Comparison of ENCODE assay signal across 1 cellular context in the genomic region with DNA sequence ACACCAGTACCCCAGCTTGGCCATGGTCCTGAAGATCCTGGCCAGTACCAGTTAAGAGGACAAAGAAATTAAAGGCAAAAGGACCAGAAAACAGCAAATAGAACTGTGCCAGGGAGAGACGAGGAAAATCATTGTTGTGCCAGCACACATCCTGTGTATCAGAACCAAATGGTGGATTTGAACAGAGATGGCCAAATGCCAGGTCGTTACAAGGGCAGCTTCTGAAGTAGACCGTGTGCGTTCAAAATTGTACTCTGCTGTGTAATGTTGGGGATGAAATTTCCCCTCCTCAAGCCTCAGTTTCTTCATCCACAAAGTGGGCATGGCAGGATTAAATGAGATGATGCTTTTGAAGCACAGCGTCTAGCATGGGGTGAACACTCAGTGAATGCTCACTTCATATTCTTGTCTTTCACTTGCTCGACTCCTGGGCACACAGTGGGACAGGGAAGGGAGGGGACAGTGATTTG.
TF ChIP-seq lines count a peak whose summit lies in the region.

No MANE protein-coding gene starts in this region.

TF ChIP-seq in HepG2, 621 proteins besides CTCF, POLR2A, EP300 and RAD21 (continued from another document and continues in another):
- TF ChIP-seq, protein P1, sequence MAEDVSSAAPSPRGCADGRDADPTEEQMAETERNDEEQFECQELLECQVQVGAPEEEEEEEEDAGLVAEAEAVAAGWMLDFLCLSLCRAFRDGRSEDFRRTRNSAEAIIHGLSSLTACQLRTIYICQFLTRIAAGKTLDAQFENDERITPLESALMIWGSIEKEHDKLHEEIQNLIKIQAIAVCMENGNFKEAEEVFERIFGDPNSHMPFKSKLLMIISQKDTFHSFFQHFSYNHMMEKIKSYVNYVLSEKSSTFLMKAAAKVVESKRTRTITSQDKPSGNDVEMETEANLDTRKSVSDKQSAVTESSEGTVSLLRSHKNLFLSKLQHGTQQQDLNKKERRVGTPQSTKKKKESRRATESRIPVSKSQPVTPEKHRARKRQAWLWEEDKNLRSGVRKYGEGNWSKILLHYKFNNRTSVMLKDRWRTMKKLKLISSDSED (CRISPR knock-in tag; IDR thresholded peaks at IDR 0.05) = no peak
- TF ChIP-seq ATF7 (IDR thresholded peaks at IDR 0.05) = no peak
- no peak for TF ChIP-seq ATF7 (CRISPR knock-in tag; IDR thresholded peaks at IDR 0.05)
- TF ChIP-seq ZNF788 (CRISPR knock-in tag; IDR thresholded peaks at IDR 0.05; ENCODE audit: borderline replicate concordance) = no peak
- TF ChIP-seq, protein P2, sequence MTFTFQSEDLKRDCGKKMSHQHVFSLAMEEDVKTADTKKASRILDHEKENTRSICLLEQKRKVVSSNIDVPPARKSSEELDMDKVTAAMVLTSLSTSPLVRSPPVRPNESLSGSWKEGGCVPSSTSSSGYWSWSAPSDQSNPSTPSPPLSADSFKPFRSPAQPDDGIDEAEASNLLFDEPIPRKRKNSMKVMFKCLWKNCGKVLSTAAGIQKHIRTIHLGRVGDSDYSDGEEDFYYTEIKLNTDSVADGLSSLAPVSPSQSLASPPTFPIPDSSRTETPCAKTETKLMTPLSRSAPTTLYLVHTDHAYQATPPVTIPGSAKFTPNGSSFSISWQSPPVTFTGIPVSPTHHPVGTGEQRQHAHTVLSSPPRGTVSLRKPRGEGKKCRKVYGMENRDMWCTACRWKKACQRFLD (CRISPR knock-in tag; IDR thresholded peaks at IDR 0.05; ENCODE audit: borderline replicate concordance) = no peak
- no peak for TF ChIP-seq ZNF263 (CRISPR knock-in tag; IDR thresholded peaks at IDR 0.05)
- TF ChIP-seq ZBTB7A (CRISPR knock-in tag; IDR thresholded peaks at IDR 0.05) = no peak
- TF ChIP-seq ZNF75D (CRISPR knock-in tag; IDR thresholded peaks at IDR 0.05; ENCODE audit: borderline replicate concordance) = no peak
- TF ChIP-seq ZNF572 (CRISPR knock-in tag; IDR thresholded peaks at IDR 0.05) = no peak
- no peak for TF ChIP-seq ZNF816 (CRISPR knock-in tag; IDR thresholded peaks at IDR 0.05; ENCODE audit: borderline replicate concordance)
- TF ChIP-seq, protein P3, sequence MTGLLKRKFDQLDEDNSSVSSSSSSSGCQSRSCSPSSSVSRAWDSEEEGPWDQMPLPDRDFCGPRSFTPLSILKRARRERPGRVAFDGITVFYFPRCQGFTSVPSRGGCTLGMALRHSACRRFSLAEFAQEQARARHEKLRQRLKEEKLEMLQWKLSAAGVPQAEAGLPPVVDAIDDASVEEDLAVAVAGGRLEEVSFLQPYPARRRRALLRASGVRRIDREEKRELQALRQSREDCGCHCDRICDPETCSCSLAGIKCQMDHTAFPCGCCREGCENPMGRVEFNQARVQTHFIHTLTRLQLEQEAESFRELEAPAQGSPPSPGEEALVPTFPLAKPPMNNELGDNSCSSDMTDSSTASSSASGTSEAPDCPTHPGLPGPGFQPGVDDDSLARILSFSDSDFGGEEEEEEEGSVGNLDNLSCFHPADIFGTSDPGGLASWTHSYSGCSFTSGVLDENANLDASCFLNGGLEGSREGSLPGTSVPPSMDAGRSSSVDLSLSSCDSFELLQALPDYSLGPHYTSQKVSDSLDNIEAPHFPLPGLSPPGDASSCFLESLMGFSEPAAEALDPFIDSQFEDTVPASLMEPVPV (CRISPR knock-in tag; IDR thresholded peaks at IDR 0.05) = no peak
- TF ChIP-seq, protein P4, sequence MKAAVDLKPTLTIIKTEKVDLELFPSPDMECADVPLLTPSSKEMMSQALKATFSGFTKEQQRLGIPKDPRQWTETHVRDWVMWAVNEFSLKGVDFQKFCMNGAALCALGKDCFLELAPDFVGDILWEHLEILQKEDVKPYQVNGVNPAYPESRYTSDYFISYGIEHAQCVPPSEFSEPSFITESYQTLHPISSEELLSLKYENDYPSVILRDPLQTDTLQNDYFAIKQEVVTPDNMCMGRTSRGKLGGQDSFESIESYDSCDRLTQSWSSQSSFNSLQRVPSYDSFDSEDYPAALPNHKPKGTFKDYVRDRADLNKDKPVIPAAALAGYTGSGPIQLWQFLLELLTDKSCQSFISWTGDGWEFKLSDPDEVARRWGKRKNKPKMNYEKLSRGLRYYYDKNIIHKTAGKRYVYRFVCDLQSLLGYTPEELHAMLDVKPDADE (CRISPR knock-in tag; IDR thresholded peaks at IDR 0.05) = no peak
- TF ChIP-seq, protein P5, sequence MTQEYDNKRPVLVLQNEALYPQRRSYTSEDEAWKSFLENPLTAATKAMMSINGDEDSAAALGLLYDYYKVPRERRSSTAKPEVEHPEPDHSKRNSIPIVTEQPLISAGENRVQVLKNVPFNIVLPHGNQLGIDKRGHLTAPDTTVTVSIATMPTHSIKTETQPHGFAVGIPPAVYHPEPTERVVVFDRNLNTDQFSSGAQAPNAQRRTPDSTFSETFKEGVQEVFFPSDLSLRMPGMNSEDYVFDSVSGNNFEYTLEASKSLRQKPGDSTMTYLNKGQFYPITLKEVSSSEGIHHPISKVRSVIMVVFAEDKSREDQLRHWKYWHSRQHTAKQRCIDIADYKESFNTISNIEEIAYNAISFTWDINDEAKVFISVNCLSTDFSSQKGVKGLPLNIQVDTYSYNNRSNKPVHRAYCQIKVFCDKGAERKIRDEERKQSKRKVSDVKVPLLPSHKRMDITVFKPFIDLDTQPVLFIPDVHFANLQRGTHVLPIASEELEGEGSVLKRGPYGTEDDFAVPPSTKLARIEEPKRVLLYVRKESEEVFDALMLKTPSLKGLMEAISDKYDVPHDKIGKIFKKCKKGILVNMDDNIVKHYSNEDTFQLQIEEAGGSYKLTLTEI (CRISPR knock-in tag; conservative IDR thresholded peaks at IDR 0.05) = no peak
- no peak for TF ChIP-seq PTBP1 (IDR thresholded peaks at IDR 0.05; ENCODE audit: low read depth, low read length, poor library complexity, severe bottlenecking)
- TF ChIP-seq SRSF9 (IDR thresholded peaks at IDR 0.05; ENCODE audit: borderline replicate concordance, insufficient read depth, low read depth, low read length, poor library complexity, severe bottlenecking) = no peak
- TF ChIP-seq, protein P6, sequence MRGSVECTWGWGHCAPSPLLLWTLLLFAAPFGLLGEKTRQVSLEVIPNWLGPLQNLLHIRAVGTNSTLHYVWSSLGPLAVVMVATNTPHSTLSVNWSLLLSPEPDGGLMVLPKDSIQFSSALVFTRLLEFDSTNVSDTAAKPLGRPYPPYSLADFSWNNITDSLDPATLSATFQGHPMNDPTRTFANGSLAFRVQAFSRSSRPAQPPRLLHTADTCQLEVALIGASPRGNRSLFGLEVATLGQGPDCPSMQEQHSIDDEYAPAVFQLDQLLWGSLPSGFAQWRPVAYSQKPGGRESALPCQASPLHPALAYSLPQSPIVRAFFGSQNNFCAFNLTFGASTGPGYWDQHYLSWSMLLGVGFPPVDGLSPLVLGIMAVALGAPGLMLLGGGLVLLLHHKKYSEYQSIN (CRISPR knock-in tag; IDR thresholded peaks at IDR 0.05; ENCODE audit: borderline replicate concordance) = no peak
- no peak for TF ChIP-seq CENPX (CRISPR knock-in tag; IDR thresholded peaks at IDR 0.05)
- TF ChIP-seq ZNF720 (CRISPR knock-in tag; IDR thresholded peaks at IDR 0.05) = no peak
- TF ChIP-seq, protein P7, sequence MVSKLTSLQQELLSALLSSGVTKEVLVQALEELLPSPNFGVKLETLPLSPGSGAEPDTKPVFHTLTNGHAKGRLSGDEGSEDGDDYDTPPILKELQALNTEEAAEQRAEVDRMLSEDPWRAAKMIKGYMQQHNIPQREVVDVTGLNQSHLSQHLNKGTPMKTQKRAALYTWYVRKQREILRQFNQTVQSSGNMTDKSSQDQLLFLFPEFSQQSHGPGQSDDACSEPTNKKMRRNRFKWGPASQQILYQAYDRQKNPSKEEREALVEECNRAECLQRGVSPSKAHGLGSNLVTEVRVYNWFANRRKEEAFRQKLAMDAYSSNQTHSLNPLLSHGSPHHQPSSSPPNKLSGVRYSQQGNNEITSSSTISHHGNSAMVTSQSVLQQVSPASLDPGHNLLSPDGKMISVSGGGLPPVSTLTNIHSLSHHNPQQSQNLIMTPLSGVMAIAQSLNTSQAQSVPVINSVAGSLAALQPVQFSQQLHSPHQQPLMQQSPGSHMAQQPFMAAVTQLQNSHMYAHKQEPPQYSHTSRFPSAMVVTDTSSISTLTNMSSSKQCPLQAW (CRISPR knock-in tag; IDR thresholded peaks at IDR 0.05) = no peak
- TF ChIP-seq, protein P8, sequence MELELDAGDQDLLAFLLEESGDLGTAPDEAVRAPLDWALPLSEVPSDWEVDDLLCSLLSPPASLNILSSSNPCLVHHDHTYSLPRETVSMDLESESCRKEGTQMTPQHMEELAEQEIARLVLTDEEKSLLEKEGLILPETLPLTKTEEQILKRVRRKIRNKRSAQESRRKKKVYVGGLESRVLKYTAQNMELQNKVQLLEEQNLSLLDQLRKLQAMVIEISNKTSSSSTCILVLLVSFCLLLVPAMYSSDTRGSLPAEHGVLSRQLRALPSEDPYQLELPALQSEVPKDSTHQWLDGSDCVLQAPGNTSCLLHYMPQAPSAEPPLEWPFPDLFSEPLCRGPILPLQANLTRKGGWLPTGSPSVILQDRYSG (CRISPR knock-in tag; IDR thresholded peaks at IDR 0.05) = no peak
- TF ChIP-seq ZSCAN31 (CRISPR knock-in tag; IDR thresholded peaks at IDR 0.05; ENCODE audit: low read depth) = 0 out of 2 replicates have a peak, but pooled peaks have one; percentile 39
- no peak for TF ChIP-seq ISX (CRISPR knock-in tag; conservative IDR thresholded peaks at IDR 0.05)
- no peak for TF ChIP-seq NBN (conservative IDR thresholded peaks at IDR 0.05)
- no peak for TF ChIP-seq LCORL (IDR thresholded peaks at IDR 0.05)
- no peak for TF ChIP-seq LCORL (CRISPR knock-in tag; IDR thresholded peaks at IDR 0.05)
- TF ChIP-seq EEA1 (CRISPR knock-in tag; IDR thresholded peaks at IDR 0.05; ENCODE audit: borderline replicate concordance) = no peak
- TF ChIP-seq, protein P9, sequence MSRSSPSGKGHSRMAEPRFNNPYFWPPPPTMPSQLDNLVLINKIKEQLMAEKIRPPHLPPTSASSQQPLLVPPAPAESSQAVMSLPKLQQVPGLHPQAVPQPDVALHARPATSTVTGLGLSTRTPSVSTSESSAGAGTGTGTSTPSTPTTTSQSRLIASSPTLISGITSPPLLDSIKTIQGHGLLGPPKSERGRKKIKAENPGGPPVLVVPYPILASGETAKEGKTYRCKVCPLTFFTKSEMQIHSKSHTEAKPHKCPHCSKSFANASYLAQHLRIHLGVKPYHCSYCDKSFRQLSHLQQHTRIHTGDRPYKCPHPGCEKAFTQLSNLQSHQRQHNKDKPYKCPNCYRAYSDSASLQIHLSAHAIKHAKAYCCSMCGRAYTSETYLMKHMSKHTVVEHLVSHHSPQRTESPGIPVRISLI (CRISPR knock-in tag; IDR thresholded peaks at IDR 0.05; ENCODE audit: borderline replicate concordance) = no peak
- peak; percentile 47; the same call in 1 of the 2 replicates for TF ChIP-seq RCOR2 (CRISPR knock-in tag; IDR thresholded peaks at IDR 0.05)
- no peak for TF ChIP-seq ZNF546 (CRISPR knock-in tag; conservative IDR thresholded peaks at IDR 0.05)
- no peak for TF ChIP-seq ZNF713 (CRISPR knock-in tag; IDR thresholded peaks at IDR 0.05)
- TF ChIP-seq NAIF1 (CRISPR knock-in tag; IDR thresholded peaks at IDR 0.05; ENCODE audit: borderline replicate concordance) = peak; percentile 2; the same call in 1 of the 2 replicates
- TF ChIP-seq, protein P10, sequence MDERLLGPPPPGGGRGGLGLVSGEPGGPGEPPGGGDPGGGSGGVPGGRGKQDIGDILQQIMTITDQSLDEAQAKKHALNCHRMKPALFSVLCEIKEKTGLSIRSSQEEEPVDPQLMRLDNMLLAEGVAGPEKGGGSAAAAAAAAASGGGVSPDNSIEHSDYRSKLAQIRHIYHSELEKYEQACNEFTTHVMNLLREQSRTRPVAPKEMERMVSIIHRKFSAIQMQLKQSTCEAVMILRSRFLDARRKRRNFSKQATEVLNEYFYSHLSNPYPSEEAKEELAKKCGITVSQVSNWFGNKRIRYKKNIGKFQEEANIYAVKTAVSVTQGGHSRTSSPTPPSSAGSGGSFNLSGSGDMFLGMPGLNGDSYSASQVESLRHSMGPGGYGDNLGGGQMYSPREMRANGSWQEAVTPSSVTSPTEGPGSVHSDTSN (CRISPR knock-in tag; IDR thresholded peaks at IDR 0.05) = no peak
- 0 out of 2 replicates have a peak, but pooled peaks have one; percentile 3 for TF ChIP-seq ZNF251 (CRISPR knock-in tag; IDR thresholded peaks at IDR 0.05)
- no peak for TF ChIP-seq NFE2L2 (IDR thresholded peaks at IDR 0.05; ENCODE audit: low read length)
- no peak for TF ChIP-seq ZNF552 (CRISPR knock-in tag; IDR thresholded peaks at IDR 0.05; ENCODE audit: borderline replicate concordance)
- TF ChIP-seq, protein P11, sequence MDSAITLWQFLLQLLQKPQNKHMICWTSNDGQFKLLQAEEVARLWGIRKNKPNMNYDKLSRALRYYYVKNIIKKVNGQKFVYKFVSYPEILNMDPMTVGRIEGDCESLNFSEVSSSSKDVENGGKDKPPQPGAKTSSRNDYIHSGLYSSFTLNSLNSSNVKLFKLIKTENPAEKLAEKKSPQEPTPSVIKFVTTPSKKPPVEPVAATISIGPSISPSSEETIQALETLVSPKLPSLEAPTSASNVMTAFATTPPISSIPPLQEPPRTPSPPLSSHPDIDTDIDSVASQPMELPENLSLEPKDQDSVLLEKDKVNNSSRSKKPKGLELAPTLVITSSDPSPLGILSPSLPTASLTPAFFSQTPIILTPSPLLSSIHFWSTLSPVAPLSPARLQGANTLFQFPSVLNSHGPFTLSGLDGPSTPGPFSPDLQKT (CRISPR knock-in tag; IDR thresholded peaks at IDR 0.05; ENCODE audit: borderline replicate concordance) = no peak
- no peak for TF ChIP-seq AHR (CRISPR knock-in tag; IDR thresholded peaks at IDR 0.05)
- TF ChIP-seq RFX5 (IDR thresholded peaks at IDR 0.05; ENCODE audit: low read depth, low read length) = no peak
- TF ChIP-seq ZNF484 (CRISPR knock-in tag; IDR thresholded peaks at IDR 0.05; ENCODE audit: borderline replicate concordance, low read depth) = no peak
- TF ChIP-seq ARNT2 (CRISPR knock-in tag; IDR thresholded peaks at IDR 0.05; ENCODE audit: low read depth) = no peak
- TF ChIP-seq ARNTL (CRISPR knock-in tag; IDR thresholded peaks at IDR 0.05) = no peak
- TF ChIP-seq, protein P12, sequence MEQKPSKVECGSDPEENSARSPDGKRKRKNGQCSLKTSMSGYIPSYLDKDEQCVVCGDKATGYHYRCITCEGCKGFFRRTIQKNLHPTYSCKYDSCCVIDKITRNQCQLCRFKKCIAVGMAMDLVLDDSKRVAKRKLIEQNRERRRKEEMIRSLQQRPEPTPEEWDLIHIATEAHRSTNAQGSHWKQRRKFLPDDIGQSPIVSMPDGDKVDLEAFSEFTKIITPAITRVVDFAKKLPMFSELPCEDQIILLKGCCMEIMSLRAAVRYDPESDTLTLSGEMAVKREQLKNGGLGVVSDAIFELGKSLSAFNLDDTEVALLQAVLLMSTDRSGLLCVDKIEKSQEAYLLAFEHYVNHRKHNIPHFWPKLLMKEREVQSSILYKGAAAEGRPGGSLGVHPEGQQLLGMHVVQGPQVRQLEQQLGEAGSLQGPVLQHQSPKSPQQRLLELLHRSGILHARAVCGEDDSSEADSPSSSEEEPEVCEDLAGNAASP (CRISPR knock-in tag; IDR thresholded peaks at IDR 0.05; ENCODE audit: borderline replicate concordance) = no peak
- no peak for TF ChIP-seq ZNF430 (CRISPR knock-in tag; IDR thresholded peaks at IDR 0.05)
- TF ChIP-seq AKAP8 (CRISPR knock-in tag; IDR thresholded peaks at IDR 0.05) = no peak
- TF ChIP-seq, protein P13, sequence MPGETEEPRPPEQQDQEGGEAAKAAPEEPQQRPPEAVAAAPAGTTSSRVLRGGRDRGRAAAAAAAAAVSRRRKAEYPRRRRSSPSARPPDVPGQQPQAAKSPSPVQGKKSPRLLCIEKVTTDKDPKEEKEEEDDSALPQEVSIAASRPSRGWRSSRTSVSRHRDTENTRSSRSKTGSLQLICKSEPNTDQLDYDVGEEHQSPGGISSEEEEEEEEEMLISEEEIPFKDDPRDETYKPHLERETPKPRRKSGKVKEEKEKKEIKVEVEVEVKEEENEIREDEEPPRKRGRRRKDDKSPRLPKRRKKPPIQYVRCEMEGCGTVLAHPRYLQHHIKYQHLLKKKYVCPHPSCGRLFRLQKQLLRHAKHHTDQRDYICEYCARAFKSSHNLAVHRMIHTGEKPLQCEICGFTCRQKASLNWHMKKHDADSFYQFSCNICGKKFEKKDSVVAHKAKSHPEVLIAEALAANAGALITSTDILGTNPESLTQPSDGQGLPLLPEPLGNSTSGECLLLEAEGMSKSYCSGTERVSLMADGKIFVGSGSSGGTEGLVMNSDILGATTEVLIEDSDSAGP (CRISPR knock-in tag; IDR thresholded peaks at IDR 0.05; ENCODE audit: borderline replicate concordance) = no peak
- TF ChIP-seq CCAR2 (optimal IDR thresholded peaks at IDR 0.05; ENCODE audit: low read depth, low read length) = no peak
